Comparison of ENCODE assay signal across 22 cellular contexts in genomic region chr5:149470942-149471341, GRCh38.
DNase-seq lines count a peak whose midpoint lies in the region; ATAC-seq and TF ChIP-seq lines count a peak whose summit lies in the region.
"Had no signal": no experiment of that assay in that cellular context is flagged by ENCODE, and none has a peak within 500 bp of the region (broad histone marks: within the 10 kb centered on the region; RNA-seq: fewer than 3 reads in every experiment).

No MANE protein-coding gene starts in this region.

- H3F3A ChIP-seq in PC-3 (ENCODE audit: low read length, unreplicated experiment) = no peaks in the 10 kb centered on the region

- intact Hi-C loops in PC-3 (cut with micrococcal nuclease) = loop anchor here (1.0 kb wide), 1 partner anchor 135 kb away; no protein-coding TSS in a partner anchor

- no peaks in the 10 kb centered on the region for H3K9me3 ChIP-seq in PC-3 (ENCODE audit: low read length)
- no peaks in the 10 kb centered on the region for H3K9me3 ChIP-seq in gastroesophageal sphincter
- H3K9me3 ChIP-seq: psoas muscle, thyroid gland had no signal

- no peak for DNase-seq in PC-3
- no peak for DNase-seq in osteocyte (ENCODE audit: extremely low spot score, unreplicated experiment)
- no peak for DNase-seq in retina
- DNase-seq in stimulated activated CD4-positive, alpha-beta T cell treated with anti-CD3 and anti-CD28 coated beads, Interleukin-4, amount 100 ng/mL, for 24 hours = no peak
- DNase-seq: activated CD8-positive, alpha-beta T cell treated with anti-CD3 and anti-CD28 coated beads for 36 hours; activated T-cell treated with anti-CD3 and anti-CD28 coated beads, Interleukin-2, amount 50 U/mL, for 4 hours; CD8-positive, alpha-beta T cell; MM.1S; naive B cell; NCI-H1694 treated with DMSO at 0.1 percent for 48 hours; NCI-H510A; psoas muscle; stimulated activated CD4-positive, alpha-beta T cell treated with anti-CD3 and anti-CD28 coated beads, Interleukin-15, amount 100 ng/mL, for 24 hours; T-helper 1 cell; thyroid gland had no signal

- POLR2A ChIA-PET in PC-3 (lab: Charles Lee; ENCODE audit: unreplicated experiment) = no interaction called here

- H3K9me3 Mint-ChIP-seq in osteocyte (ENCODE audit: unreplicated experiment) = no peaks in the 10 kb centered on the region
- H3K9me3 Mint-ChIP-seq: activated CD8-positive, alpha-beta T cell treated with anti-CD3 and anti-CD28 coated beads for 36 hours; activated naive CD4-positive, alpha-beta T cell treated with anti-CD3 and anti-CD28 coated beads, Interleukin-2, amount 50 U/mL, for 24 hours; activated T-cell treated with anti-CD3 and anti-CD28 coated beads, Interleukin-2, amount 50 U/mL, for 4 hours; CD8-positive, alpha-beta T cell; naive B cell; stimulated activated memory B cell treated with anti-CD40 and anti-IgM and Interleukin-4, amounts not matched to agents 10 μg/mL and 1 μg/mL and 100 μg/mL, for 72 hours had no signal

- no peak for TF ChIP-seq POLR2A in gastroesophageal sphincter (IDR thresholded peaks at IDR 0.05)

- no peaks in the 10 kb centered on the region for H3K27me3 Mint-ChIP-seq in osteocyte (ENCODE audit: unreplicated experiment)
- H3K27me3 Mint-ChIP-seq: activated naive CD4-positive, alpha-beta T cell treated with anti-CD3 and anti-CD28 coated beads, Interleukin-2, amount 50 U/mL, for 24 hours; stimulated activated memory B cell treated with anti-CD40 and anti-IgM and Interleukin-4, amounts not matched to agents 10 μg/mL and 1 μg/mL and 100 μg/mL, for 72 hours had no signal

- no peaks in the 10 kb centered on the region for H4K20me1 ChIP-seq in PC-3 (ENCODE audit: low read length)

- TF ChIP-seq CTCF in 22Rv1 (IDR thresholded peaks at IDR 0.05) (no peak), PC-3 (conservative IDR thresholded peaks at IDR 0.05; ENCODE audit: low read depth, low read length) (no peak), gastroesophageal sphincter (IDR thresholded peaks at IDR 0.05) (no peak), osteocyte (IDR thresholded peaks at IDR 0.05) (no peak)

- H3K36me3 ChIP-seq in PC-3 (ENCODE audit: low read depth, low read length) (no peaks in the 10 kb centered on the region), gastroesophageal sphincter (no peaks in the 10 kb centered on the region)
- H3K36me3 ChIP-seq: thyroid gland had no signal

- BruUV-seq in PC-3 (replicated peaks; lab: Mats Ljungman, UMichigan) = no TSS peak

- no peak overlapping the region for H3K4me3 Mint-ChIP-seq in osteocyte (ENCODE audit: unreplicated experiment)
- H3K4me3 Mint-ChIP-seq: activated CD8-positive, alpha-beta T cell treated with anti-CD3 and anti-CD28 coated beads for 36 hours; activated naive CD4-positive, alpha-beta T cell treated with anti-CD3 and anti-CD28 coated beads, Interleukin-2, amount 50 U/mL, for 24 hours; activated T-cell treated with anti-CD3 and anti-CD28 coated beads, Interleukin-2, amount 50 U/mL, for 4 hours; CD8-positive, alpha-beta T cell; naive B cell; stimulated activated memory B cell treated with anti-CD40 and anti-IgM and Interleukin-4, amounts not matched to agents 10 μg/mL and 1 μg/mL and 100 μg/mL, for 72 hours had no signal

- H3K4me1 Mint-ChIP-seq in osteocyte (ENCODE audit: unreplicated experiment) = peaks cover 26% of the 10 kb centered on the region
- H3K4me1 Mint-ChIP-seq: activated naive CD4-positive, alpha-beta T cell treated with anti-CD3 and anti-CD28 coated beads, Interleukin-2, amount 50 U/mL, for 24 hours; naive B cell; stimulated activated memory B cell treated with anti-CD40 and anti-IgM and Interleukin-4, amounts not matched to agents 10 μg/mL and 1 μg/mL and 100 μg/mL, for 72 hours had no signal

- H3K4me2 ChIP-seq in PC-3 (ENCODE audit: low read length) = no peak overlapping the region

- H3K27ac Mint-ChIP-seq in osteocyte (ENCODE audit: unreplicated experiment) = peak overlapping the region; percentile 64
- H3K27ac Mint-ChIP-seq: activated CD8-positive, alpha-beta T cell treated with anti-CD3 and anti-CD28 coated beads for 36 hours; activated naive CD4-positive, alpha-beta T cell treated with anti-CD3 and anti-CD28 coated beads, Interleukin-2, amount 50 U/mL, for 24 hours; CD8-positive, alpha-beta T cell; stimulated activated memory B cell treated with anti-CD40 and anti-IgM and Interleukin-4, amounts not matched to agents 10 μg/mL and 1 μg/mL and 100 μg/mL, for 72 hours had no signal

- TF ChIP-seq EP300 in gastroesophageal sphincter (IDR thresholded peaks at IDR 0.05) = no peak

- no peak overlapping the region for H2AFZ ChIP-seq in PC-3 (ENCODE audit: low read length)

- no peak for ATAC-seq in PC-3
- no peak for ATAC-seq in gastroesophageal sphincter
- ATAC-seq in HG03520 (IDR thresholded peaks at IDR 0.05; ENCODE audit: unreplicated experiment) = no peak
- no peak for ATAC-seq in GM18909 (IDR thresholded peaks at IDR 0.05; ENCODE audit: poor library complexity, unreplicated experiment)
- ATAC-seq: activated CD8-positive, alpha-beta T cell treated with anti-CD3 and anti-CD28 coated beads for 36 hours; activated T-cell treated with anti-CD3 and anti-CD28 coated beads, Interleukin-2, amount 50 U/mL, for 4 hours; CD8-positive, alpha-beta T cell; stimulated activated memory B cell treated with anti-CD40 and anti-IgM and Interleukin-4, amounts not matched to agents 10 μg/mL and 1 μg/mL and 100 μg/mL, for 72 hours had no signal

- WGBS in gastroesophageal sphincter (ENCODE audit: low coverage in 1 of 2), 2 donors = 91 to 100% methylated on average over 1 to 6 of the region's 6 CpGs

- H3K27ac ChIP-seq in 22Rv1 (peak overlapping the region; percentile 55), PC-3 (ENCODE audit: low read length) (0 out of 2 replicates have a peak overlapping the region, but pooled peaks have one; percentile 34), gastroesophageal sphincter (peak overlapping the region in 3 of 4 donors; percentile 44 to 78 (median 71))
- H3K27ac ChIP-seq: foreskin keratinocyte, psoas muscle, thyroid gland had no signal

- H3K27me3 ChIP-seq in PC-3 (ENCODE audit: low read length) (no peaks in the 10 kb centered on the region), gastroesophageal sphincter (no peaks in the 10 kb centered on the region)
- H3K27me3 ChIP-seq: foreskin keratinocyte, thyroid gland had no signal

- H3K9ac ChIP-seq in PC-3 (ENCODE audit: low read length) = no peak overlapping the region

- peaks cover 30% of the 10 kb centered on the region for H3K4me1 ChIP-seq in PC-3 (ENCODE audit: insufficient read depth, low read length)
- H3K4me1 ChIP-seq in gastroesophageal sphincter = peaks cover 0 to 42% (median 13%) of the 10 kb centered on the region in 3 donors

- no peaks in the 10 kb centered on the region for H3K36me3 Mint-ChIP-seq in osteocyte (ENCODE audit: unreplicated experiment)
- H3K36me3 Mint-ChIP-seq: activated naive CD4-positive, alpha-beta T cell treated with anti-CD3 and anti-CD28 coated beads, Interleukin-2, amount 50 U/mL, for 24 hours; CD8-positive, alpha-beta T cell; naive B cell; stimulated activated memory B cell treated with anti-CD40 and anti-IgM and Interleukin-4, amounts not matched to agents 10 μg/mL and 1 μg/mL and 100 μg/mL, for 72 hours had no signal

- no peaks in the 10 kb centered on the region for H3K79me2 ChIP-seq in PC-3 (ENCODE audit: low read length)

- CTCF ChIA-PET in PC-3 (lab: Charles Lee) = no interaction called here

- H3K4me3 ChIP-seq in PC-3 (ENCODE audit: low read length) (no peak overlapping the region), gastroesophageal sphincter (no peak overlapping the region)
- H3K4me3 ChIP-seq: psoas muscle, thyroid gland had no signal

- no peaks in the 10 kb centered on the region for H3K9me2 ChIP-seq in PC-3 (replicated peaks; ENCODE audit: low read length)
